Comparison of ENCODE assay signal across 11 cellular contexts in genomic region chr5:119333421-119333851, GRCh38. TPM values are rescaled to one million over a fixed set of nuclear protein-coding genes. Genes with fewer than 3 reads are reported as not detected.
DNase-seq lines count a peak whose midpoint lies in the region; ATAC-seq and TF ChIP-seq lines count a peak whose summit lies in the region.
"Had no signal": no experiment of that assay in that cellular context is flagged by ENCODE, and none has a peak within 500 bp of the region (broad histone marks: within the 10 kb centered on the region; RNA-seq: fewer than 3 reads in every experiment).

No MANE protein-coding gene starts in this region.

- no peak for TF ChIP-seq POLR2A in upper lobe of left lung (IDR thresholded peaks at IDR 0.05)
- TF ChIP-seq POLR2A in gastroesophageal sphincter (IDR thresholded peaks at IDR 0.05): no peak

- DNase-seq in activated CD4-positive, alpha-beta T cell treated with anti-CD3 and anti-CD28 coated beads for 36 hours: peak; percentile 60
- no peak for DNase-seq in activated CD4-positive, alpha-beta T cell treated with anti-CD3 and anti-CD28 coated beads, Interleukin-2, amount 50 U/mL, for 1 hour
- DNase-seq in stimulated activated naive CD8-positive, alpha-beta T cell treated with anti-CD3 and anti-CD28 coated beads, Interleukin-15, Interleukin-2, amounts not matched to agents 100 U/mL and 50 U/mL, for 24 hours: no peak
- DNase-seq in upper lobe of left lung (no peak), KBM-7 (no peak)
- DNase-seq: 8988T, dorsolateral prefrontal cortex, MV-4-11 had no signal

- H3K4me1 ChIP-seq in upper lobe of left lung (peaks cover 13 to 15% (median 14%) of the 10 kb centered on the region in 4 donors), gastroesophageal sphincter (peaks cover 0 to 50% (median 14%) of the 10 kb centered on the region in 3 donors)

- H3K36me3 ChIP-seq in upper lobe of left lung (no peaks in the 10 kb centered on the region), gastroesophageal sphincter (no peaks in the 10 kb centered on the region)

- H3K27ac Mint-ChIP-seq in activated CD4-positive, alpha-beta T cell treated with anti-CD3 and anti-CD28 coated beads for 36 hours: peak overlapping the region; percentile 98
- peak overlapping the region; percentile 95 for H3K27ac Mint-ChIP-seq in activated T-helper 17 cell treated with anti-CD3 and anti-CD28 coated beads, Interleukin-2, amount 50 U/mL, for 72 hours

- peak overlapping the region; percentile 72 for H3K4me3 Mint-ChIP-seq in activated CD4-positive, alpha-beta T cell treated with anti-CD3 and anti-CD28 coated beads for 36 hours
- peak overlapping the region; percentile 78 for H3K4me3 Mint-ChIP-seq in activated T-helper 17 cell treated with anti-CD3 and anti-CD28 coated beads, Interleukin-2, amount 50 U/mL, for 72 hours

- H3K36me3 Mint-ChIP-seq in activated CD4-positive, alpha-beta T cell treated with anti-CD3 and anti-CD28 coated beads for 36 hours (ENCODE audit: low read depth): peaks cover 30% of the 10 kb centered on the region
- H3K36me3 Mint-ChIP-seq in activated T-helper 17 cell treated with anti-CD3 and anti-CD28 coated beads, Interleukin-2, amount 50 U/mL, for 72 hours (ENCODE audit: low read depth): peaks cover 81% of the 10 kb centered on the region

- no peak overlapping the region for H3K4me3 ChIP-seq in upper lobe of left lung
- no peak overlapping the region for H3K4me3 ChIP-seq in gastroesophageal sphincter
- H3K4me3 ChIP-seq: dorsolateral prefrontal cortex had no signal

- POLR2A ChIA-PET in activated CD4-positive, alpha-beta T cell treated with anti-CD3 and anti-CD28 coated beads for 36 hours (lab: Charles Lee): interaction anchor here (0.6 to 2.9 kb wide), 12 partner anchors 10 to 263 kb away, joined by 3 to 21 read pairs (median 6); partner anchors contain the start of gene DMXL1

- CTCF ChIA-PET in activated CD4-positive, alpha-beta T cell treated with anti-CD3 and anti-CD28 coated beads for 36 hours (lab: Charles Lee): interaction anchor here (0.6 to 4.4 kb wide), 11 partner anchors 8 to 268 kb away, joined by 3 to 17 read pairs (median 6); no protein-coding TSS in a partner anchor

- peaks cover 96% of the 10 kb centered on the region for H3K4me1 Mint-ChIP-seq in activated CD4-positive, alpha-beta T cell treated with anti-CD3 and anti-CD28 coated beads for 36 hours
- H3K4me1 Mint-ChIP-seq in activated T-helper 17 cell treated with anti-CD3 and anti-CD28 coated beads, Interleukin-2, amount 50 U/mL, for 72 hours: peaks cover 81% of the 10 kb centered on the region

- no peak overlapping the region for H3K27ac ChIP-seq in upper lobe of left lung
- no peak overlapping the region for H3K27ac ChIP-seq in gastroesophageal sphincter
- H3K27ac ChIP-seq: dorsolateral prefrontal cortex had no signal

- no peaks in the 10 kb centered on the region for H3K9me3 Mint-ChIP-seq in activated CD4-positive, alpha-beta T cell treated with anti-CD3 and anti-CD28 coated beads for 36 hours (ENCODE audit: low read depth)
- H3K9me3 Mint-ChIP-seq in activated T-helper 17 cell treated with anti-CD3 and anti-CD28 coated beads, Interleukin-2, amount 50 U/mL, for 72 hours: no peaks in the 10 kb centered on the region

- no peaks in the 10 kb centered on the region for H3K9me3 ChIP-seq in upper lobe of left lung
- no peaks in the 10 kb centered on the region for H3K9me3 ChIP-seq in gastroesophageal sphincter

- in situ Hi-C loops in KBM-7 (cut with MboI; ENCODE audit: low pct_unique_long_range_greater_than_20kb, low sequenced_read_pairs): no loop called here

- TF ChIP-seq EP300 in upper lobe of left lung (IDR thresholded peaks at IDR 0.05) (no peak), gastroesophageal sphincter (IDR thresholded peaks at IDR 0.05) (no peak)

- H3K27me3 Mint-ChIP-seq in activated CD4-positive, alpha-beta T cell treated with anti-CD3 and anti-CD28 coated beads for 36 hours: no peaks in the 10 kb centered on the region
- no peaks in the 10 kb centered on the region for H3K27me3 Mint-ChIP-seq in activated T-helper 17 cell treated with anti-CD3 and anti-CD28 coated beads, Interleukin-2, amount 50 U/mL, for 72 hours

- peak; percentile 59 for ATAC-seq in activated CD4-positive, alpha-beta T cell treated with anti-CD3 and anti-CD28 coated beads for 36 hours
- ATAC-seq in HG03064 (IDR thresholded peaks at IDR 0.05; ENCODE audit: low read depth, unreplicated experiment): peak; percentile 10
- ATAC-seq in activated T-helper 17 cell treated with anti-CD3 and anti-CD28 coated beads, Interleukin-2, amount 50 U/mL, for 72 hours (replicated peaks): peak; percentile 59
- peak; percentile 44 for ATAC-seq in stimulated activated naive CD8-positive, alpha-beta T cell treated with anti-CD3 and anti-CD28 coated beads, Interleukin-15, Interleukin-2, amounts not matched to agents 100 U/mL and 50 U/mL, for 24 hours
- no peak for ATAC-seq in upper lobe of left lung (ENCODE audit: low FRiP score in 2 of 2)
- no peak for ATAC-seq in gastroesophageal sphincter

- TF ChIP-seq CTCF in upper lobe of left lung (IDR thresholded peaks at IDR 0.05) (no peak), gastroesophageal sphincter (IDR thresholded peaks at IDR 0.05) (no peak)

- intact Hi-C loops in activated CD4-positive, alpha-beta T cell treated with anti-CD3 and anti-CD28 coated beads for 36 hours (cut with DNase I, micrococcal nuclease): loop anchor here (1.0 to 2.0 kb wide), 3 partner anchors 8 to 35 kb away; no protein-coding TSS in a partner anchor

- H3K27me3 ChIP-seq in upper lobe of left lung (no peaks in the 10 kb centered on the region), gastroesophageal sphincter (no peaks in the 10 kb centered on the region)
- H3K27me3 ChIP-seq: dorsolateral prefrontal cortex had no signal

- 64 to 73% methylated on average over 5 of the region's 5 CpGs for WGBS in upper lobe of left lung, 2 donors
- WGBS in gastroesophageal sphincter (ENCODE audit: low coverage in 1 of 2), 2 donors: 62 to 64% methylated on average over 5 of the region's 5 CpGs

RNA-seq across cellular contexts. Expression of gene TNFAIP8, which starts 22.4 kb away (rescaled TPM):
- 100 to 1,000 TPM; 166 to 171 TPM for total RNA-seq in activated CD4-positive, alpha-beta T cell treated with anti-CD3 and anti-CD28 coated beads for 36 hours
- 100 to 1,000 TPM; 129 to 170 TPM for total RNA-seq in activated T-helper 17 cell treated with anti-CD3 and anti-CD28 coated beads, Interleukin-2, amount 50 U/mL, for 72 hours
- total RNA-seq in upper lobe of left lung: 10 to 100 TPM; 14.7 to 33.2 (median 19.7) TPM
- total RNA-seq in gastroesophageal sphincter: 10 to 100 TPM; 25.4 to 76.7 (median 31.6) TPM

Comparison
In these comparisons a context has a peak if more than half of its experiments do, and no peak if none do; other contexts are left out.
1. ATAC-seq: peak in activated CD4-positive, alpha-beta T cell treated with anti-CD3 and anti-CD28 coated beads for 36 hours (single experiment), HG03064 (single experiment), activated T-helper 17 cell treated with anti-CD3 and anti-CD28 coated beads, Interleukin-2, amount 50 U/mL, for 72 hours (single experiment) and stimulated activated naive CD8-positive, alpha-beta T cell treated with anti-CD3 and anti-CD28 coated beads, Interleukin-15, Interleukin-2, amounts not matched to agents 100 U/mL and 50 U/mL, for 24 hours (single experiment); none in upper lobe of left lung (0 of 2) and gastroesophageal sphincter (single experiment).